ENCODE assay signal across 11 cellular contexts in genomic region chr3:16350041-16350952, GRCh38.
DNase-seq lines count a peak whose midpoint lies in the region; ATAC-seq, FAIRE-seq and TF ChIP-seq lines count a peak whose summit lies in the region.
"Had no signal": no experiment of that assay in that cellular context is flagged by ENCODE, and none has a peak within 500 bp of the region (broad histone marks: within the 10 kb centered on the region; RNA-seq: fewer than 3 reads in every experiment).

No MANE protein-coding gene starts in this region.

- peaks cover 6% of the 10 kb centered on the region; the same call in 1 of the 2 replicates for H3K36me3 ChIP-seq in MG63

- no peaks in the 10 kb centered on the region for H3K27me3 ChIP-seq in MG63
- H3K27me3 ChIP-seq: BLaER1 had no signal

- H3K36me3 Mint-ChIP-seq in T-helper 1 cell treated with Interleukin-12 subunit alpha and Interleukin-12 subunit beta and Interleukin-4 antibody, amounts not matched to agents 30 μg/mL and 1 μg/mL, for 36 hours (ENCODE audit: low read depth): peaks cover 66% of the 10 kb centered on the region

- no peak for FAIRE-seq in D721Med (lab: Jason Lieb, UNC)

- H3K27me3 Mint-ChIP-seq in T-helper 1 cell treated with Interleukin-12 subunit alpha and Interleukin-12 subunit beta and Interleukin-4 antibody, amounts not matched to agents 30 μg/mL and 1 μg/mL, for 36 hours (ENCODE audit: low read depth): no peaks in the 10 kb centered on the region

- TF ChIP-seq CTCF in cardiac fibroblast (IDR thresholded peaks at IDR 0.05; ENCODE audit: low read depth, low read length): no peak
- no peak for TF ChIP-seq CTCF in omental fat pad (IDR thresholded peaks at IDR 0.05)
- no peak for TF ChIP-seq CTCF in D721Med (IDR thresholded peaks at IDR 0.05; ENCODE audit: insufficient read depth, missing control alignments)

- peaks cover 29% of the 10 kb centered on the region for H3K4me1 Mint-ChIP-seq in T-helper 1 cell treated with Interleukin-12 subunit alpha and Interleukin-12 subunit beta and Interleukin-4 antibody, amounts not matched to agents 30 μg/mL and 1 μg/mL, for 36 hours (ENCODE audit: low read depth)

- H3K27ac Mint-ChIP-seq in T-helper 1 cell treated with Interleukin-12 subunit alpha and Interleukin-12 subunit beta and Interleukin-4 antibody, amounts not matched to agents 30 μg/mL and 1 μg/mL, for 36 hours: peak overlapping the region; percentile 18

- no peaks in the 10 kb centered on the region for H3K9me3 Mint-ChIP-seq in T-helper 1 cell treated with Interleukin-12 subunit alpha and Interleukin-12 subunit beta and Interleukin-4 antibody, amounts not matched to agents 30 μg/mL and 1 μg/mL, for 36 hours

- no peak overlapping the region for H3K4me3 Mint-ChIP-seq in T-helper 1 cell treated with Interleukin-12 subunit alpha and Interleukin-12 subunit beta and Interleukin-4 antibody, amounts not matched to agents 30 μg/mL and 1 μg/mL, for 36 hours

- no peak overlapping the region for H3K4me3 ChIP-seq in MG63
- H3K4me3 ChIP-seq in cardiac fibroblast (replicated peaks in 1 of 2; ENCODE audit: low read depth in 2 of 2, low read length in 2 of 2): no peak overlapping the region
- H3K4me3 ChIP-seq: BLaER1 had no signal

- DNase-seq in T-helper 1 cell (no peak), MG63 (peak; percentile 63), cardiac fibroblast (ENCODE audit: low read depth in 2 of 2) (peak; percentile 78 to 86), omental fat pad (ENCODE audit: low spot score) (no peak), D721Med (ENCODE audit: insufficient read length, low spot score) (no peak), GM19238 (ENCODE audit: insufficient read length, low spot score) (no peak)
- DNase-seq: cortex of kidney, NCI-H2029 had no signal

- ATAC-seq in omental fat pad (ENCODE audit: low FRiP score) (peak; percentile 78), HG03025 (IDR thresholded peaks at IDR 0.05; ENCODE audit: low FRiP score, unreplicated experiment) (no peak)

- H3K9me3 ChIP-seq in MG63: no peaks in the 10 kb centered on the region
- H3K9me3 ChIP-seq: BLaER1 had no signal

Comparison
In these comparisons a context has a peak if more than half of its experiments do, and no peak if none do; other contexts are left out.
1. DNase-seq: peak in MG63 (single experiment) and cardiac fibroblast (2 of 2); none in T-helper 1 cell (0 of 5), omental fat pad (single experiment), D721Med (single experiment) and GM19238 (single experiment).